ENCODE assay signal across 1 cellular context in genomic region chr6:155122199-155122950, GRCh38.
TF ChIP-seq lines count a peak whose summit lies in the region.

No MANE protein-coding gene starts in this region.

TF ChIP-seq in GM23338, 12 proteins besides CTCF, POLR2A, EP300 and RAD21 (continued from another document):
- no peak for TF ChIP-seq ZNF462 (CRISPR knock-in tag; IDR thresholded peaks at IDR 0.05)
- no peak for TF ChIP-seq CREB1 (CRISPR knock-in tag; IDR thresholded peaks at IDR 0.05; ENCODE audit: low read depth)
- TF ChIP-seq ZNF331 (CRISPR knock-in tag; IDR thresholded peaks at IDR 0.05; ENCODE audit: low read depth) = no peak
